In genomic region chr14:23301288-23301968, GRCh38 we compare ENCODE assay signal across 1 cellular context.
TF ChIP-seq lines count a peak whose summit lies in the region.

No MANE protein-coding gene starts in this region.

TF ChIP-seq in SK-N-SH, 30 proteins besides CTCF, POLR2A, EP300 and RAD21 (continued from another document):
- TF ChIP-seq NRF1 (IDR thresholded peaks at IDR 0.05; ENCODE audit: low read depth, low read length) (peak; percentile 82), EZH2phosphoT487 (IDR thresholded peaks at IDR 0.05; ENCODE audit: borderline replicate concordance, low read depth) (no peak), CHD2 (IDR thresholded peaks at IDR 0.05; ENCODE audit: low read length, partially characterized antibody) (peak; percentile 11), RXRA (IDR thresholded peaks at IDR 0.05; ENCODE audit: borderline replicate concordance, low read depth) (no peak), RCOR1 (IDR thresholded peaks at IDR 0.05; ENCODE audit: low read length) (no peak), FOSL2 (IDR thresholded peaks at IDR 0.05; ENCODE audit: borderline replicate concordance, low read depth) (no peak), NFIC (IDR thresholded peaks at IDR 0.05; ENCODE audit: borderline replicate concordance) (no peak), TCF12 (IDR thresholded peaks at IDR 0.05) (no peak), ZBTB33 (IDR thresholded peaks at IDR 0.05; ENCODE audit: borderline replicate concordance, low read depth) (no peak), GABPA (IDR thresholded peaks at IDR 0.05; ENCODE audit: low read depth) (no peak), GATA2 (CRISPR knock-in tag; IDR thresholded peaks at IDR 0.05) (no peak), TAF1 (IDR thresholded peaks at IDR 0.05; ENCODE audit: borderline replicate concordance, low read depth, low read length) (0 out of 2 replicates have a peak, but pooled peaks have one; percentile 31), PBX3 (IDR thresholded peaks at IDR 0.05) (peak; percentile 2; the same call in 1 of the 2 replicates), JUND (IDR thresholded peaks at IDR 0.05) (no peak), REST (IDR thresholded peaks at IDR 0.05; ENCODE audit: low read depth, low read length) (no peak), ELF1 (IDR thresholded peaks at IDR 0.05) (peak; percentile 38; the same call in 1 of the 2 replicates)
TF ChIP-seq in SK-N-SH: peak in this region for 12.
